31 cellular contexts compared by ENCODE assay signal in genomic region chr14:81613341-81614045, GRCh38.
"Had no signal": no experiment of that assay in that cellular context is flagged by ENCODE, and none has a peak within 500 bp of the region (broad histone marks: within the 10 kb centered on the region; RNA-seq: fewer than 3 reads in every experiment).

No MANE protein-coding gene starts in this region.

- H3K36me3 ChIP-seq: ascending aorta, breast epithelium, cardiac muscle cell, colonic mucosa, WERI-Rb-1 had no signal

- H3K27me3 ChIP-seq: ascending aorta, breast epithelium, cardiac muscle cell, colonic mucosa had no signal

- FAIRE-seq: frontal cortex had no signal

- H3K27ac ChIP-seq: ascending aorta, breast epithelium, cardiac muscle cell, colonic mucosa, WERI-Rb-1 had no signal

- H3K36me3 Mint-ChIP-seq: activated CD4-positive, alpha-beta memory T cell treated with anti-CD3 and anti-CD28 coated beads for 36 hours; activated CD8-positive, alpha-beta memory T cell treated with anti-CD3 and anti-CD28 coated beads, Interleukin-2, amount 10 ng/mL, durations not matched to agents 7 days and 5 days; activated naive CD4-positive, alpha-beta T cell treated with anti-CD3 and anti-CD28 coated beads, Interleukin-2, amount 10 ng/mL, durations not matched to agents 7 days and 5 days; activated naive CD4-positive, alpha-beta T cell treated with anti-CD3 and anti-CD28 coated beads, Interleukin-2, amount 50 U/mL, for 72 hours; activated naive CD8-positive, alpha-beta T cell treated with anti-CD3 and anti-CD28 coated beads, Interleukin-2, amount 10 ng/mL, durations not matched to agents 7 days and 5 days; brain had no signal

- H3K9me3 Mint-ChIP-seq: activated CD4-positive, alpha-beta memory T cell treated with anti-CD3 and anti-CD28 coated beads for 36 hours; activated CD4-positive, alpha-beta T cell treated with anti-CD3 and anti-CD28 coated beads, Interleukin-2, amount 10 ng/mL, durations not matched to agents 24 days and 14 days; activated naive CD4-positive, alpha-beta T cell treated with anti-CD3 and anti-CD28 coated beads, Interleukin-2, amount 10 ng/mL, durations not matched to agents 7 days and 5 days; activated naive CD8-positive, alpha-beta T cell treated with anti-CD3 and anti-CD28 coated beads, Interleukin-2, amount 10 ng/mL, durations not matched to agents 7 days and 5 days; T-helper 2 cell treated with Interferon-gamma antibody and Interleukin-4, amounts not matched to agents 5 μg/mL and 100 μg/mL, for 36 hours had no signal

- H3K4me3 ChIP-seq: ascending aorta, breast epithelium, cardiac muscle cell, colonic mucosa had no signal

- H3K9me3 ChIP-seq: ascending aorta, breast epithelium, colonic mucosa had no signal

- H3K4me1 ChIP-seq: ascending aorta, breast epithelium, colonic mucosa had no signal

- H3K27ac Mint-ChIP-seq: activated CD4-positive, alpha-beta memory T cell treated with anti-CD3 and anti-CD28 coated beads for 36 hours; activated CD4-positive, alpha-beta T cell treated with anti-CD3 and anti-CD28 coated beads for 36 hours; activated CD4-positive, alpha-beta T cell treated with anti-CD3 and anti-CD28 coated beads, Interleukin-2, amount 10 ng/mL, durations not matched to agents 24 days and 14 days; activated CD8-positive, alpha-beta memory T cell treated with anti-CD3 and anti-CD28 coated beads, Interleukin-2, amount 10 ng/mL, durations not matched to agents 7 days and 5 days; activated CD8-positive, alpha-beta T cell treated with anti-CD3 and anti-CD28 coated beads, Interleukin-2, amount 10 ng/mL, durations not matched to agents 7 days and 5 days; activated naive CD4-positive, alpha-beta T cell treated with anti-CD3 and anti-CD28 coated beads, Interleukin-2, amount 10 ng/mL, durations not matched to agents 7 days and 5 days; activated naive CD4-positive, alpha-beta T cell treated with anti-CD3 and anti-CD28 coated beads, Interleukin-2, amount 50 U/mL, for 72 hours; activated naive CD8-positive, alpha-beta T cell treated with anti-CD3 and anti-CD28 coated beads, Interleukin-2, amount 10 ng/mL, durations not matched to agents 7 days and 5 days; brain; T-helper 17 cell; T-helper 2 cell treated with Interferon-gamma antibody and Interleukin-4, amounts not matched to agents 5 μg/mL and 100 μg/mL, for 36 hours had no signal

- DNase-seq: activated CD4-positive, alpha-beta memory T cell treated with anti-CD3 and anti-CD28 coated beads for 36 hours; activated CD4-positive, alpha-beta T cell treated with anti-CD3 and anti-CD28 coated beads for 36 hours; activated CD4-positive, alpha-beta T cell treated with anti-CD3 and anti-CD28 coated beads, Interleukin-2, amount 10 ng/mL, durations not matched to agents 24 days and 14 days; activated CD4-positive, CD25-positive, alpha-beta regulatory T cell; activated CD4-positive, CD25-positive, alpha-beta regulatory T cell treated with anti-CD3 and anti-CD28 coated beads, Interleukin-2, amount 50 U/mL, for 72 hours; activated CD8-positive, alpha-beta memory T cell treated with anti-CD3 and anti-CD28 coated beads, Interleukin-2, amount 10 ng/mL, durations not matched to agents 7 days and 5 days; activated CD8-positive, alpha-beta memory T cell treated with anti-CD3 and anti-CD28 coated beads, Interleukin-2, amount 50 U/mL, for 4 hours; activated CD8-positive, alpha-beta T cell treated with anti-CD3 and anti-CD28 coated beads, Interleukin-2, amount 10 ng/mL, durations not matched to agents 7 days and 5 days; activated gamma-delta T cell; activated naive CD4-positive, alpha-beta T cell; activated naive CD4-positive, alpha-beta T cell treated with anti-CD3 and anti-CD28 coated beads, Interleukin-2, amount 10 ng/mL, durations not matched to agents 7 days and 5 days; activated naive CD8-positive, alpha-beta T cell treated with anti-CD3 and anti-CD28 coated beads, Interleukin-2, amount 10 ng/mL, durations not matched to agents 7 days and 5 days; activated T-cell treated with anti-CD3 and anti-CD28 coated beads, Interleukin-2, amount 50 U/mL, for 1 hour; activated T-cell treated with anti-CD3 and anti-CD28 coated beads, Interleukin-2, amount 50 U/mL, for 48 hours; central memory CD4-positive, alpha-beta T cell; cerebellar nuclear complex; colonic mucosa; effector CD8-positive, alpha-beta T cell; foreskin fibroblast; head of caudate nucleus; T-helper 17 cell; T1000; WERI-Rb-1 had no signal

- ATAC-seq: activated CD4-positive, alpha-beta T cell treated with anti-CD3 and anti-CD28 coated beads for 36 hours; activated CD8-positive, alpha-beta memory T cell treated with anti-CD3 and anti-CD28 coated beads, Interleukin-2, amount 10 ng/mL, durations not matched to agents 7 days and 5 days; activated CD8-positive, alpha-beta T cell treated with anti-CD3 and anti-CD28 coated beads, Interleukin-2, amount 10 ng/mL, durations not matched to agents 7 days and 5 days; activated naive CD4-positive, alpha-beta T cell treated with anti-CD3 and anti-CD28 coated beads, Interleukin-2, amount 50 U/mL, for 72 hours; esophagus mucosa; T-helper 17 cell had no signal

- H3K27me3 Mint-ChIP-seq: activated CD4-positive, alpha-beta memory T cell treated with anti-CD3 and anti-CD28 coated beads for 36 hours; activated CD8-positive, alpha-beta memory T cell treated with anti-CD3 and anti-CD28 coated beads, Interleukin-2, amount 10 ng/mL, durations not matched to agents 7 days and 5 days; activated naive CD4-positive, alpha-beta T cell treated with anti-CD3 and anti-CD28 coated beads, Interleukin-2, amount 10 ng/mL, durations not matched to agents 7 days and 5 days; activated naive CD8-positive, alpha-beta T cell treated with anti-CD3 and anti-CD28 coated beads, Interleukin-2, amount 10 ng/mL, durations not matched to agents 7 days and 5 days had no signal

- H3K4me1 Mint-ChIP-seq: activated CD4-positive, alpha-beta T cell treated with anti-CD3 and anti-CD28 coated beads for 36 hours; activated CD4-positive, alpha-beta T cell treated with anti-CD3 and anti-CD28 coated beads, Interleukin-2, amount 10 ng/mL, durations not matched to agents 24 days and 14 days; activated CD8-positive, alpha-beta memory T cell treated with anti-CD3 and anti-CD28 coated beads, Interleukin-2, amount 10 ng/mL, durations not matched to agents 7 days and 5 days; activated naive CD4-positive, alpha-beta T cell treated with anti-CD3 and anti-CD28 coated beads, Interleukin-2, amount 10 ng/mL, durations not matched to agents 7 days and 5 days; activated naive CD8-positive, alpha-beta T cell treated with anti-CD3 and anti-CD28 coated beads, Interleukin-2, amount 10 ng/mL, durations not matched to agents 7 days and 5 days; brain; T-helper 17 cell had no signal

- H3K4me3 Mint-ChIP-seq: activated CD4-positive, alpha-beta memory T cell treated with anti-CD3 and anti-CD28 coated beads for 36 hours; activated CD4-positive, alpha-beta T cell treated with anti-CD3 and anti-CD28 coated beads for 36 hours; activated CD4-positive, alpha-beta T cell treated with anti-CD3 and anti-CD28 coated beads, Interleukin-2, amount 10 ng/mL, durations not matched to agents 24 days and 14 days; activated CD8-positive, alpha-beta memory T cell treated with anti-CD3 and anti-CD28 coated beads, Interleukin-2, amount 10 ng/mL, durations not matched to agents 7 days and 5 days; activated CD8-positive, alpha-beta T cell treated with anti-CD3 and anti-CD28 coated beads, Interleukin-2, amount 10 ng/mL, durations not matched to agents 7 days and 5 days; activated naive CD4-positive, alpha-beta T cell treated with anti-CD3 and anti-CD28 coated beads, Interleukin-2, amount 10 ng/mL, durations not matched to agents 7 days and 5 days; activated naive CD8-positive, alpha-beta T cell treated with anti-CD3 and anti-CD28 coated beads, Interleukin-2, amount 10 ng/mL, durations not matched to agents 7 days and 5 days; brain; T-helper 17 cell; T-helper 2 cell treated with Interferon-gamma antibody and Interleukin-4, amounts not matched to agents 5 μg/mL and 100 μg/mL, for 36 hours had no signal
